Comparison of ENCODE assay signal across 8 cellular contexts in the genomic region with DNA sequence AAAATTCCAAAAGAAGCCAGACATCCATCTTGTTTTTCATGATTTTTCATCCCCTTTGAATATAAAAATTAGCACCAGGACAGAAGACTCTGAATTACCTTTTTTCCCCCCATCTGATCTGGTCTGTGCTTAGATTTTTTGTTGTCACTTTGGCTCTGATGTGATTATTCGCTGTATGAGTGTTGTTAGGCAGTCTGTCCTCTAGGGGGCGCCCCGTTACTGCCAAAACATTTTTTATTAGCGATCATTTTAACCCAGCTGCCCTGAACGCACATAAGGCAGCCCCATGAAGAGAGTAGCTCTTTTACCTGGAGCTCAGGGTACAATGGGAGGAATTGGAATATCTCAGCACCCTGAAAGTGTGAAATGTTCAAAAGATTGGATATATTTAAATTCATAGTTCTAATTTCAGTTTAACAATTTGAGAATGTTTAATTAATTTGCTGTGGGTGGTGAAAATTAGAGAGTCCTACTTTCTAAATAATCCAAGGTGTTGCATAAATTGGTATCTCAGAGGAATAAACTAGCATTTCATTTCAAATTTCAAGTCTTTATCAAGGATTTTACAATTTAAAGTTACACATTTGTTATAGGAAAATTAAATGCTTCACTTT.
DNase-seq lines count a peak whose midpoint lies in the region; ATAC-seq, FAIRE-seq and TF ChIP-seq lines count a peak whose summit lies in the region.

No MANE protein-coding gene starts in this region.

- H3K27me3 ChIP-seq in A673 (replicated peaks; ENCODE audit: insufficient read depth, low read depth, low read length, poor library complexity) (no peaks in the 10 kb centered on the region), GM23338 (ENCODE audit: insufficient read depth) (no peaks in the 10 kb centered on the region), keratinocyte (ENCODE audit: control insufficient read depth, extremely low read depth, insufficient read depth, low read length) (no peaks in the 10 kb centered on the region)

- DNase-seq in A673 (ENCODE audit: low spot score) = peak; percentile 83
- peak; percentile 81 for DNase-seq in GM23338 (ENCODE audit: low spot score)
- DNase-seq in NCI-H345 treated with DMSO at 0.1 percent for 48 hours (lab: John Stamatoyannopoulos, UW; ENCODE audit: unreplicated experiment) = peak; percentile 62
- peak; percentile 62 to 80 (median 70) for DNase-seq in activated CD4-positive, CD25-positive, alpha-beta regulatory T cell (lab: John Stamatoyannopoulos, UW)
- peak in 55 of 61 donors; percentile 2 to 88 (median 43) for DNase-seq in caudate nucleus (lab: John Stamatoyannopoulos, UW)
- peak; percentile 2 for DNase-seq in keratinocyte (ENCODE audit: low read depth, low spot score)
- DNase-seq in stimulated activated CD4-positive, alpha-beta T cell treated with anti-CD3 and anti-CD28 coated beads, Interleukin-1b, Interleukin-23, amount 100 ng/mL, for 4 hours (ENCODE audit: low read depth in 2 of 2) = peak; percentile 74 to 87

- peaks cover 45% of the 10 kb centered on the region for H3K36me3 Mint-ChIP-seq in GM23338 (ENCODE audit: low read depth)

- FAIRE-seq in keratinocyte (lab: Jason Lieb, UNC) = peak; percentile 89

- POLR2A ChIA-PET in A673 (lab: Charles Lee; ENCODE audit: low non-redundant PET) = no interaction called here

- H3K4me1 ChIP-seq in A673 (ENCODE audit: insufficient read depth, low read length, poor library complexity, severe bottlenecking) (no peaks in the 10 kb centered on the region), GM23338 (ENCODE audit: insufficient read depth) (no peaks in the 10 kb centered on the region), keratinocyte (ENCODE audit: control insufficient read depth, extremely low read depth, insufficient read depth, low read length) (no peaks in the 10 kb centered on the region)

- no peaks in the 10 kb centered on the region for H3K79me2 ChIP-seq in GM23338 (replicated peaks; ENCODE audit: insufficient read depth)
- no peaks in the 10 kb centered on the region for H3K79me2 ChIP-seq in keratinocyte (ENCODE audit: control insufficient read depth, insufficient read depth, low read length)

- H3K36me3 ChIP-seq in A673 (ENCODE audit: insufficient read depth, low read length, poor library complexity, severe bottlenecking) (peaks cover 44% of the 10 kb centered on the region), GM23338 (ENCODE audit: insufficient read depth) (peaks cover 38% of the 10 kb centered on the region), keratinocyte (ENCODE audit: control insufficient read depth in 2 of 2, extremely low read depth in 1 of 2, insufficient read depth in 2 of 2, low read length in 2 of 2) (peaks cover 16 to 28% of the 10 kb centered on the region in 2 experiments)

- H3K27me3 Mint-ChIP-seq in GM23338 (ENCODE audit: insufficient read depth, low read depth, poor library complexity) = no peaks in the 10 kb centered on the region

- dilution Hi-C loops in keratinocyte (cut with MboI; ENCODE audit: extremely low pct_ligation_motif_present, low sequenced_read_pairs) = no loop called here

- no peak overlapping the region; the same call in 1 of the 2 replicates for H3K27ac Mint-ChIP-seq in GM23338

- H3K9me2 ChIP-seq in GM23338 (ENCODE audit: insufficient read depth) = no peaks in the 10 kb centered on the region

- H4K20me1 ChIP-seq in GM23338 (replicated peaks; ENCODE audit: insufficient read depth) (no peaks in the 10 kb centered on the region; the same call in 1 of the 2 replicates), keratinocyte (ENCODE audit: control insufficient read depth, extremely low read depth, insufficient read depth, low read length) (no peaks in the 10 kb centered on the region)

- H3K4me2 ChIP-seq in GM23338 (no peak overlapping the region), keratinocyte (ENCODE audit: control insufficient read depth, extremely low read depth, insufficient read depth, low read depth, low read length) (no peak overlapping the region)

- H3K4me3 Mint-ChIP-seq in GM23338 = no peak overlapping the region

- H3K9ac ChIP-seq in keratinocyte (ENCODE audit: control insufficient read depth, extremely low read depth, insufficient read depth, low read length) = no peak overlapping the region

- no peaks in the 10 kb centered on the region for H3K9me1 ChIP-seq in keratinocyte (ENCODE audit: control insufficient read depth, extremely low read depth, insufficient read depth, low read length)

- intact Hi-C loops in A673 (cut with micrococcal nuclease; ENCODE audit: unreplicated experiment) = loop anchor here (1.0 kb wide), 3 partner anchors 65 to 237 kb away; no protein-coding TSS in a partner anchor

- ATAC-seq in GM23338 = peak; percentile 85
- ATAC-seq in HG03108 (IDR thresholded peaks at IDR 0.05; ENCODE audit: unreplicated experiment) = no peak

- H3K4me3 ChIP-seq in A673 (ENCODE audit: low read depth, low read length, poor library complexity, severe bottlenecking) (no peak overlapping the region), GM23338 (no peak overlapping the region), keratinocyte (ENCODE audit: control insufficient read depth in 2 of 3, extremely low read depth in 1 of 3, insufficient read depth in 2 of 3, low read depth in 1 of 3, low read length in 3 of 3) (no peak overlapping the region)

- no peaks in the 10 kb centered on the region for H3K4me1 Mint-ChIP-seq in GM23338

- no peaks in the 10 kb centered on the region for H3F3A ChIP-seq in GM23338 (replicated peaks; ENCODE audit: low read depth)

- H3K9me3 Mint-ChIP-seq in GM23338 = no peaks in the 10 kb centered on the region

- CTCF ChIA-PET in A673 (lab: Charles Lee) = interaction anchor here (0.6 to 1.0 kb wide), 6 partner anchors 63 to 237 kb away, joined by 3 to 9 read pairs (median 4); no protein-coding TSS in a partner anchor

- no TSS peak for BruUV-seq in A673 (replicated peaks; lab: Mats Ljungman, UMichigan)

- no peaks in the 10 kb centered on the region for H3K9me3 ChIP-seq in A673 (ENCODE audit: low read depth, low read length, poor library complexity, severe bottlenecking)
- H3K9me3 ChIP-seq in keratinocyte (ENCODE audit: control insufficient read depth, low read depth, low read length) = no peaks in the 10 kb centered on the region

- H3K27ac ChIP-seq in A673 (ENCODE audit: low read depth, low read length, poor library complexity, severe bottlenecking) = no peak overlapping the region
- H3K27ac ChIP-seq in GM23338 (ENCODE audit: low read depth) = no peak overlapping the region
- H3K27ac ChIP-seq in caudate nucleus (ENCODE audit: low read depth, low read length) = no peak overlapping the region
- no peak overlapping the region for H3K27ac ChIP-seq in keratinocyte (ENCODE audit: control insufficient read depth, insufficient read depth, low read length)

- TF ChIP-seq CTCF in A673 (conservative IDR thresholded peaks at IDR 0.05; ENCODE audit: low read depth, low read length) = peak; percentile 94
- TF ChIP-seq CTCF in GM23338 (conservative IDR thresholded peaks at IDR 0.05; ENCODE audit: low read depth in 2 of 2) = peak; percentile 87 to 99
- peak; percentile 77 to 79 (median 79) for TF ChIP-seq CTCF in keratinocyte (optimal IDR thresholded peaks at IDR 0.05 in 1 of 3, IDR thresholded peaks at IDR 0.05 in 1 of 3, conservative IDR thresholded peaks at IDR 0.05 in 1 of 3; ENCODE audit: extremely low read depth in 1 of 3, insufficient read depth in 2 of 3, low read length in 3 of 3)

- H2AFZ ChIP-seq in GM23338 (no peak overlapping the region), keratinocyte (ENCODE audit: control insufficient read depth, low read length) (no peak overlapping the region)

TF ChIP-seq in GM23338, 12 proteins besides CTCF, POLR2A, EP300 and RAD21:
- TF ChIP-seq NANOG (IDR thresholded peaks at IDR 0.05; ENCODE audit: borderline replicate concordance) = no peak
- no peak for TF ChIP-seq EZH2phosphoT487 (IDR thresholded peaks at IDR 0.05; ENCODE audit: unreplicated experiment)
- no peak for TF ChIP-seq ZNF114 (CRISPR knock-in tag; IDR thresholded peaks at IDR 0.05)
- TF ChIP-seq STAT1 (IDR thresholded peaks at IDR 0.05; ENCODE audit: unreplicated experiment) = no peak

Comparison
In these comparisons a context has a peak if more than half of its experiments do, and no peak if none do; other contexts are left out.
1. DNase-seq: peak in every context shown above with its lines; median percentile 83 in A673; 81 in GM23338; 80 in stimulated activated CD4-positive, alpha-beta T cell treated with anti-CD3 and anti-CD28 coated beads, Interleukin-1b, Interleukin-23, amount 100 ng/mL, for 4 hours; 70 in activated CD4-positive, CD25-positive, alpha-beta regulatory T cell; 62 in NCI-H345 treated with DMSO at 0.1 percent for 48 hours; 43 in caudate nucleus; 2 in keratinocyte.